In genomic region chr22:30444632-30445437, GRCh38 we compare ENCODE assay signal across 8 cellular contexts. TPM values are rescaled to one million over a fixed set of nuclear protein-coding genes. Genes with fewer than 3 reads are reported as not detected.
DNase-seq lines count a peak whose midpoint lies in the region; ATAC-seq and TF ChIP-seq lines count a peak whose summit lies in the region.

No MANE protein-coding gene starts in this region.

- no peak overlapping the region for H3K27ac Mint-ChIP-seq in T-cell

- H3K36me3 ChIP-seq in MG63 (no peaks in the 10 kb centered on the region), brain microvascular endothelial cell (replicated peaks) (no peaks in the 10 kb centered on the region), kidney epithelial cell (ENCODE audit: control insufficient read depth, insufficient read depth, low read length) (no peaks in the 10 kb centered on the region)

- H3K27me3 Mint-ChIP-seq in T-cell: peaks cover 40 to 50% of the 10 kb centered on the region in 2 donors

- ATAC-seq in T-cell (replicated peaks in 1 of 4) (peak in 3 of 4 experiments; percentile 42 to 49 (median 44)), HG02852 (IDR thresholded peaks at IDR 0.05; ENCODE audit: unreplicated experiment) (no peak)

- H3K4me1 Mint-ChIP-seq in T-cell: peaks cover 15 to 26% (median 23%) of the 10 kb centered on the region in 3 donors

- H3K27me3 ChIP-seq in MG63: no peaks in the 10 kb centered on the region
- no peaks in the 10 kb centered on the region for H3K27me3 ChIP-seq in brain microvascular endothelial cell (replicated peaks)
- no peaks in the 10 kb centered on the region for H3K27me3 ChIP-seq in kidney epithelial cell (ENCODE audit: control insufficient read depth, insufficient read depth, low read length)

- CTCF ChIA-PET in T-cell (lab: Charles Lee): interaction anchor here (0.6 to 1.3 kb wide), 5 partner anchors 17 to 343 kb away, joined by 3 to 10 read pairs (median 5); partner anchors contain the start of gene LIF (in 1 of the 2)

- no peaks in the 10 kb centered on the region for H3K9me3 ChIP-seq in MG63

- peaks cover 0 to 4% (median 2%) of the 10 kb centered on the region in 3 donors for H3K9me3 Mint-ChIP-seq in T-cell

- no peaks in the 10 kb centered on the region for H3K36me3 Mint-ChIP-seq in T-cell

- DNase-seq in NCI-H524 (lab: John Stamatoyannopoulos, UW): peak; percentile 73 to 87
- DNase-seq in NCI-H524 treated with DMSO at 0.1 percent for 48 hours (lab: John Stamatoyannopoulos, UW): no peak
- peak; percentile 61 for DNase-seq in MG63
- peak in 16 of 34 experiments; percentile 22 to 49 (median 37) for DNase-seq in T-cell
- DNase-seq in brain microvascular endothelial cell: peak; percentile 67
- DNase-seq in kidney epithelial cell (ENCODE audit: low read depth): no peak
- DNase-seq in stimulated activated CD8-positive, alpha-beta memory T cell treated with anti-CD3 and anti-CD28 coated beads, Interleukin-4, amount 100 ng/mL, for 48 hours: peak; percentile 79

- H3K27ac ChIP-seq in brain microvascular endothelial cell: no peak overlapping the region

- peak; percentile 88 for TF ChIP-seq CTCF in brain microvascular endothelial cell (IDR thresholded peaks at IDR 0.05; ENCODE audit: low read depth, low read length, missing control alignments)
- peak; percentile 82 for TF ChIP-seq CTCF in kidney epithelial cell (IDR thresholded peaks at IDR 0.05; ENCODE audit: insufficient read depth, low read length, poor library complexity, severe bottlenecking)

- H3K4me3 ChIP-seq in MG63 (no peak overlapping the region), brain microvascular endothelial cell (ENCODE audit: low read depth, low read length) (no peak overlapping the region), kidney epithelial cell (ENCODE audit: low read depth, low read length) (no peak overlapping the region)

- POLR2A ChIA-PET in T-cell (lab: Charles Lee): interaction anchor here in 1 of 2 donors (0.7 kb wide), 1 partner anchor 307 kb away, joined by 3 read pairs; no protein-coding TSS in a partner anchor

- no peak overlapping the region for H3K4me3 Mint-ChIP-seq in T-cell

- in situ Hi-C loops in brain microvascular endothelial cell (cut with HindIII; ENCODE audit: low pct_ligation_motif_present, low sequenced_read_pairs): no loop called here

RNA-seq across cellular contexts. Expression of gene MTFP1, which starts 19.3 kb away (rescaled TPM):
- total RNA-seq in MG63 (2014; rRNA removed; shearing (Covaris generic); ENCODE audit: low replicate concordance): 25.3 and 35.5 TPM in 2 replicates
- total RNA-seq in T-cell: 10 to 100 TPM; 22.7 to 59.2 (median 29.4) TPM
- 36.4 and 43.4 TPM in 2 replicates for total RNA-seq in kidney epithelial cell

RNA-seq across cellular contexts. Expression of gene SEC14L3, which starts 27.0 kb away (rescaled TPM):
- total RNA-seq in MG63 (2014; rRNA removed; shearing (Covaris generic); ENCODE audit: low replicate concordance): not detected in 2 replicates
- total RNA-seq in T-cell (not detected), kidney epithelial cell (not detected in 2 replicates)

RNA-seq across cellular contexts. Expression of gene SEC14L2, which starts 48.0 kb away (rescaled TPM):
- total RNA-seq in MG63 (2014; rRNA removed; shearing (Covaris generic); ENCODE audit: low replicate concordance): 16.3 and 30.2 TPM in 2 replicates
- 10 to 100 TPM; 10.9 to 87.9 (median 15.8) TPM for total RNA-seq in T-cell
- total RNA-seq in kidney epithelial cell: 31.7 and 36.0 TPM in 2 replicates

RNA-seq across cellular contexts. Expression of gene RNF215, which starts 57.6 kb away (rescaled TPM):
- total RNA-seq in MG63 (2014; rRNA removed; shearing (Covaris generic); ENCODE audit: low replicate concordance): 26.9 and 29.6 TPM in 2 replicates
- 1 to 10 TPM; 6.2 to 8.4 (median 6.3) TPM for total RNA-seq in T-cell
- 26.9 and 34.2 TPM in 2 replicates for total RNA-seq in kidney epithelial cell

Comparison
In these comparisons a context has a peak if more than half of its experiments do, and no peak if none do; other contexts are left out.
1. DNase-seq: peak in NCI-H524 (2 of 2), MG63 (single experiment), brain microvascular endothelial cell (single experiment) and stimulated activated CD8-positive, alpha-beta memory T cell treated with anti-CD3 and anti-CD28 coated beads, Interleukin-4, amount 100 ng/mL, for 48 hours (single experiment); none in NCI-H524 treated with DMSO at 0.1 percent for 48 hours (single experiment) and kidney epithelial cell (single experiment).